16 cellular contexts compared by ENCODE assay signal in genomic region chr11:72688929-72689328, GRCh38. TPM values are rescaled to one million over a fixed set of nuclear protein-coding genes. Genes with fewer than 3 reads are reported as not detected.
"Had no signal": no experiment of that assay in that cellular context is flagged by ENCODE, and none has a peak within 500 bp of the region (broad histone marks: within the 10 kb centered on the region; RNA-seq: fewer than 3 reads in every experiment).

No MANE protein-coding gene starts in this region.

- H3K27me3 ChIP-seq: ascending aorta, breast epithelium, left lung, neural progenitor cell, pancreas, sigmoid colon had no signal

- H3K27me3 Mint-ChIP-seq: activated CD4-positive, alpha-beta T cell treated with anti-CD3 and anti-CD28 coated beads, Interleukin-2, amount 10 ng/mL, durations not matched to agents 24 days and 14 days; stimulated activated memory B cell treated with anti-CD40 and anti-IgM and Interleukin-4, amounts not matched to agents 10 μg/mL and 1 μg/mL and 100 μg/mL, for 72 hours had no signal

- H3K4me3 ChIP-seq: ascending aorta, breast epithelium, left lung, neural progenitor cell, pancreas, sigmoid colon had no signal

- ATAC-seq: activated CD8-positive, alpha-beta T cell treated with anti-CD3 and anti-CD28 coated beads, Interleukin-2, amount 10 ng/mL, durations not matched to agents 7 days and 5 days; left lung; pancreas; stimulated activated memory B cell treated with anti-CD40 and anti-IgM and Interleukin-4, amounts not matched to agents 10 μg/mL and 1 μg/mL and 100 μg/mL, for 72 hours had no signal

- H3K4me1 Mint-ChIP-seq: neural progenitor cell had no signal

- H3K27ac Mint-ChIP-seq: activated CD4-positive, alpha-beta T cell treated with anti-CD3 and anti-CD28 coated beads, Interleukin-2, amount 10 ng/mL, durations not matched to agents 24 days and 14 days; neural progenitor cell had no signal

- H2AFZ ChIP-seq: neural progenitor cell had no signal

- H3K9ac ChIP-seq: neural progenitor cell had no signal

- H3K4me2 ChIP-seq: neural progenitor cell had no signal

- H3K4me3 Mint-ChIP-seq: activated CD4-positive, alpha-beta T cell treated with anti-CD3 and anti-CD28 coated beads, Interleukin-2, amount 10 ng/mL, durations not matched to agents 24 days and 14 days; activated CD8-positive, alpha-beta T cell treated with anti-CD3 and anti-CD28 coated beads, Interleukin-2, amount 10 ng/mL, durations not matched to agents 7 days and 5 days; endodermal cell; neural progenitor cell; stimulated activated memory B cell treated with anti-CD40 and anti-IgM and Interleukin-4, amounts not matched to agents 10 μg/mL and 1 μg/mL and 100 μg/mL, for 72 hours had no signal

- H3K9me3 ChIP-seq: ascending aorta, breast epithelium, left lung, pancreas, sigmoid colon had no signal

- H3K27ac ChIP-seq: ascending aorta, neural progenitor cell, pancreas had no signal

- H3K36me3 ChIP-seq: breast epithelium, neural progenitor cell had no signal

- H3K4me1 ChIP-seq: ascending aorta, neural progenitor cell, pancreas had no signal

- H3K9me3 Mint-ChIP-seq: activated CD4-positive, alpha-beta T cell treated with anti-CD3 and anti-CD28 coated beads, Interleukin-2, amount 10 ng/mL, durations not matched to agents 24 days and 14 days; endodermal cell; neural progenitor cell; stimulated activated memory B cell treated with anti-CD40 and anti-IgM and Interleukin-4, amounts not matched to agents 10 μg/mL and 1 μg/mL and 100 μg/mL, for 72 hours had no signal

- DNase-seq: activated CD4-positive, alpha-beta T cell treated with anti-CD3 and anti-CD28 coated beads, Interleukin-2, amount 10 ng/mL, durations not matched to agents 24 days and 14 days; activated CD4-positive, CD25-positive, alpha-beta regulatory T cell; activated CD8-positive, alpha-beta memory T cell treated with anti-CD3 and anti-CD28 coated beads, Interleukin-2, amount 50 U/mL, for 4 hours; activated CD8-positive, alpha-beta T cell treated with anti-CD3 and anti-CD28 coated beads, Interleukin-2, amount 10 ng/mL, durations not matched to agents 7 days and 5 days; endodermal cell; islet precursor cell; left lung; pancreas; sigmoid colon; stimulated activated CD4-positive, alpha-beta T cell treated with anti-CD3 and anti-CD28 coated beads, Interleukin-12 subunit alpha, Interleukin-12 subunit beta, amount 100 ng/mL, for 4 hours; stimulated activated CD4-positive, alpha-beta T cell treated with anti-CD3 and anti-CD28 coated beads, Interleukin-2, amount 100 ng/mL, for 24 hours had no signal

RNA-seq across cellular contexts. Expression of gene PDE2A, which starts 14.7 kb away (rescaled TPM):
- total RNA-seq: chondrocyte had no signal
